In genomic region chr12:56634837-56635538, GRCh38 we compare ENCODE assay signal across 1 cellular context.
A peak's percentile ranks its signal among the peaks of the same experiment; 100 is the strongest.
TF ChIP-seq lines count a peak whose summit lies in the region.

No MANE protein-coding gene starts in this region.

TF ChIP-seq in A549, 52 proteins besides CTCF, POLR2A, EP300 and RAD21 (continued from another document):
- TF ChIP-seq E2F6 (IDR thresholded peaks at IDR 0.05; ENCODE audit: borderline replicate concordance, low read depth) (0 out of 2 replicates have a peak, but pooled peaks have one; percentile 32), ELK1 (IDR thresholded peaks at IDR 0.05; ENCODE audit: low read depth, low read length) (no peak), USF2 (IDR thresholded peaks at IDR 0.05) (no peak), CBX2 (IDR thresholded peaks at IDR 0.05; ENCODE audit: borderline replicate concordance, low read depth) (no peak), FOSL2 (IDR thresholded peaks at IDR 0.05) (no peak), FOSL2 (CRISPR knock-in tag; IDR thresholded peaks at IDR 0.05) (no peak), NPAS2 (CRISPR knock-in tag; IDR thresholded peaks at IDR 0.05; ENCODE audit: borderline replicate concordance) (no peak), HOXA7 (CRISPR knock-in tag; IDR thresholded peaks at IDR 0.05) (no peak), CHD4 (IDR thresholded peaks at IDR 0.05; ENCODE audit: borderline replicate concordance) (no peak), PHF8 (IDR thresholded peaks at IDR 0.05; ENCODE audit: borderline replicate concordance, low read depth) (peak; percentile 37; the same call in 1 of the 2 replicates), ZC3H11A (IDR thresholded peaks at IDR 0.05) (no peak), FOXS1 (CRISPR knock-in tag; IDR thresholded peaks at IDR 0.05) (no peak), MAFK (IDR thresholded peaks at IDR 0.05; ENCODE audit: partially characterized antibody) (no peak), ZNF302 (CRISPR knock-in tag; IDR thresholded peaks at IDR 0.05) (no peak), CHD2 (IDR thresholded peaks at IDR 0.05; ENCODE audit: low read length, partially characterized antibody) (no peak), HOXB13 (CRISPR knock-in tag; IDR thresholded peaks at IDR 0.05; ENCODE audit: low read depth) (no peak), ESRRA (IDR thresholded peaks at IDR 0.05; ENCODE audit: borderline replicate concordance, low read length) (no peak), BCL3 (IDR thresholded peaks at IDR 0.05) (no peak; the same call in 2 of the 3 replicates), ZFP36 (IDR thresholded peaks at IDR 0.05; ENCODE audit: borderline replicate concordance, partially characterized antibody) (no peak), RCOR1 (IDR thresholded peaks at IDR 0.05; ENCODE audit: low read depth, low read length) (no peak), JUN (IDR thresholded peaks at IDR 0.05) (peak; percentile 42 to 59; a peak in 1 of 5 replicates), REST (IDR thresholded peaks at IDR 0.05) (no peak), RARB (CRISPR knock-in tag; IDR thresholded peaks at IDR 0.05) (no peak), CEBPB (IDR thresholded peaks at IDR 0.05) (no peak), BHLHE40 (IDR thresholded peaks at IDR 0.05; ENCODE audit: low read depth, low read length) (no peak), NR3C1 (IDR thresholded peaks at IDR 0.05) (no peak), PBX3 (IDR thresholded peaks at IDR 0.05) (peak; percentile 58; the same call in 1 of the 2 replicates), JUNB (IDR thresholded peaks at IDR 0.05) (no peak), TP53 (CRISPR knock-in tag; IDR thresholded peaks at IDR 0.05) (no peak), HOXB5 (CRISPR knock-in tag; IDR thresholded peaks at IDR 0.05) (no peak), SMC3 (IDR thresholded peaks at IDR 0.05) (peak; percentile 35; the same call in 1 of the 3 replicates), HEYL (CRISPR knock-in tag; IDR thresholded peaks at IDR 0.05) (no peak), TFCP2L1 (CRISPR knock-in tag; IDR thresholded peaks at IDR 0.05) (no peak), ATOH8 (CRISPR knock-in tag; IDR thresholded peaks at IDR 0.05; ENCODE audit: low read depth) (no peak), FOSB (CRISPR knock-in tag; IDR thresholded peaks at IDR 0.05) (no peak), MAX (IDR thresholded peaks at IDR 0.05) (peak; percentile 73), EHF (CRISPR knock-in tag; IDR thresholded peaks at IDR 0.05) (no peak), KDM5A (IDR thresholded peaks at IDR 0.05) (no peak)
